Comparison of ENCODE assay signal across 17 cellular contexts in the genomic region with DNA sequence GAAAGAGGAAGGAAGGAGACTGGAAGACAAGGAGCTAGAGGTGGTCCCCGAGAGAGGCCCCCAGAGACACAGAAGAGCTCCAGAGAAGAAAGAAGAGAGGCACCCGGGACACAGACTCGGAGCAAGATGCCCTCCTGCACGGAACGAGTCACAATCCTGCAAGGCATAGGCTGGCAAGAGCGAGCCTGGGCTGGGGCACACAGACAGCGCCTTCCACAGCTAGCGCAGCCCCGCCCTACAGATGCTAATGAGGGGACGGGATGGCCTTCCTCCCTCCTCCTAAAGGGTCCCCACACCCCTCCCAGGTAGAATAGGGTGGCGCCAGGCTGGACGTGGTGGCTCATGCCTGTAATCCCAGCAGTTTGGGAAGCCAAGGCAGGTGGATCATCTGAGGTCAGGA. TPM values are rescaled to one million over a fixed set of nuclear protein-coding genes. Genes with fewer than 3 reads are reported as not detected.
"Had no signal": no experiment of that assay in that cellular context is flagged by ENCODE, and none has a peak within 500 bp of the region (broad histone marks: within the 10 kb centered on the region; RNA-seq: fewer than 3 reads in every experiment).

No MANE protein-coding gene starts in this region.

- H3K27me3 Mint-ChIP-seq: activated naive CD8-positive, alpha-beta T cell treated with anti-CD3 and anti-CD28 coated beads for 36 hours; naive thymus-derived CD4-positive, alpha-beta T cell had no signal

- H3K9me3 Mint-ChIP-seq: activated CD4-positive, alpha-beta memory T cell treated with anti-CD3 and anti-CD28 coated beads, Interleukin-2, amount 10 ng/mL, durations not matched to agents 7 days and 5 days; activated naive CD8-positive, alpha-beta T cell treated with anti-CD3 and anti-CD28 coated beads for 36 hours; activated T-helper 2 cell treated with anti-CD3 and anti-CD28 coated beads, Interferon-gamma antibody, Interleukin-2, Interleukin-4, amounts not matched to agents 10 μg/mL and 5 μg/mL and 100 μg/mL, durations not matched to agents 14 hours and 24 hours and 36 hours; T-helper 2 cell treated with Interferon-gamma antibody and Interleukin-4, amounts not matched to agents 5 μg/mL and 100 μg/mL, for 36 hours had no signal

- DNase-seq: activated CD4-positive, alpha-beta memory T cell treated with anti-CD3 and anti-CD28 coated beads, Interleukin-2, amount 10 ng/mL, durations not matched to agents 7 days and 5 days; activated naive CD8-positive, alpha-beta T cell treated with anti-CD3 and anti-CD28 coated beads for 36 hours; hypothalamus; kidney glomerular epithelial cell; naive thymus-derived CD4-positive, alpha-beta T cell; stimulated activated CD4-positive, alpha-beta T cell treated with anti-CD3 and anti-CD28 coated beads, Interleukin-12 subunit alpha, Interleukin-12 subunit beta, amount 100 ng/mL, for 4 hours; stimulated activated naive CD8-positive, alpha-beta T cell treated with anti-CD3 and anti-CD28 coated beads, Interleukin-15, Interleukin-2, amounts not matched to agents 100 U/mL and 50 U/mL, for 24 hours; SW 1271 had no signal

- H3K4me3 Mint-ChIP-seq: activated CD4-positive, alpha-beta memory T cell treated with anti-CD3 and anti-CD28 coated beads, Interleukin-2, amount 10 ng/mL, durations not matched to agents 7 days and 5 days; activated naive CD8-positive, alpha-beta T cell treated with anti-CD3 and anti-CD28 coated beads for 36 hours; naive thymus-derived CD4-positive, alpha-beta T cell; T-helper 2 cell treated with Interferon-gamma antibody and Interleukin-4, amounts not matched to agents 5 μg/mL and 100 μg/mL, for 36 hours had no signal

- H3K4me1 Mint-ChIP-seq: activated CD4-positive, alpha-beta memory T cell treated with anti-CD3 and anti-CD28 coated beads, Interleukin-2, amount 10 ng/mL, durations not matched to agents 7 days and 5 days; activated naive CD8-positive, alpha-beta T cell treated with anti-CD3 and anti-CD28 coated beads for 36 hours had no signal

- ATAC-seq: naive thymus-derived CD4-positive, alpha-beta T cell; right lobe of liver; stimulated activated naive CD8-positive, alpha-beta T cell treated with anti-CD3 and anti-CD28 coated beads, Interleukin-15, Interleukin-2, amounts not matched to agents 100 U/mL and 50 U/mL, for 24 hours had no signal

- H3K4me3 ChIP-seq: dorsolateral prefrontal cortex, right lobe of liver, suprapubic skin, upper lobe of left lung had no signal

- H3K27me3 ChIP-seq: dorsolateral prefrontal cortex, right lobe of liver, upper lobe of left lung had no signal

- H3K36me3 ChIP-seq: right lobe of liver, suprapubic skin, upper lobe of left lung had no signal

- H3K27ac Mint-ChIP-seq: activated CD4-positive, alpha-beta memory T cell treated with anti-CD3 and anti-CD28 coated beads, Interleukin-2, amount 10 ng/mL, durations not matched to agents 7 days and 5 days; activated naive CD8-positive, alpha-beta T cell treated with anti-CD3 and anti-CD28 coated beads for 36 hours; activated T-helper 2 cell treated with anti-CD3 and anti-CD28 coated beads, Interferon-gamma antibody, Interleukin-2, Interleukin-4, amounts not matched to agents 10 μg/mL and 5 μg/mL and 100 μg/mL, durations not matched to agents 14 hours and 24 hours and 36 hours; progenitor cell of endocrine pancreas; T-helper 2 cell treated with Interferon-gamma antibody and Interleukin-4, amounts not matched to agents 5 μg/mL and 100 μg/mL, for 36 hours had no signal

- H3K4me1 ChIP-seq: right lobe of liver, suprapubic skin had no signal

- H3K27ac ChIP-seq: dorsolateral prefrontal cortex, right lobe of liver, suprapubic skin, upper lobe of left lung had no signal

- H3K36me3 Mint-ChIP-seq: activated naive CD8-positive, alpha-beta T cell treated with anti-CD3 and anti-CD28 coated beads for 36 hours had no signal

- H3K9me3 ChIP-seq: right lobe of liver, suprapubic skin, upper lobe of left lung had no signal

RNA-seq across cellular contexts. Expression of gene GPR17, which starts 19.8 kb away (rescaled TPM):
- total RNA-seq: activated CD4-positive, alpha-beta memory T cell treated with anti-CD3 and anti-CD28 coated beads, Interleukin-2, amount 10 ng/mL, durations not matched to agents 7 days and 5 days; activated naive CD8-positive, alpha-beta T cell treated with anti-CD3 and anti-CD28 coated beads for 36 hours; activated T-helper 2 cell treated with anti-CD3 and anti-CD28 coated beads, Interferon-gamma antibody, Interleukin-2, Interleukin-4, amounts not matched to agents 10 μg/mL and 5 μg/mL and 100 μg/mL, durations not matched to agents 14 hours and 24 hours and 36 hours; glomerular endothelial cell; lung microvascular endothelial cell; naive thymus-derived CD4-positive, alpha-beta T cell; progenitor cell of endocrine pancreas; right lobe of liver had no signal
- polyA plus RNA-seq: naive thymus-derived CD4-positive, alpha-beta T cell had no signal
